In genomic region chr14:99654235-99655000, GRCh38 we compare ENCODE assay signal across 11 cellular contexts. TPM values are rescaled to one million over a fixed set of nuclear protein-coding genes. Genes with fewer than 3 reads are reported as not detected.
DNase-seq lines count a peak whose midpoint lies in the region; TF ChIP-seq lines count a peak whose summit lies in the region.
"Had no signal": no experiment of that assay in that cellular context is flagged by ENCODE, and none has a peak within 500 bp of the region (broad histone marks: within the 10 kb centered on the region; RNA-seq: fewer than 3 reads in every experiment).

No MANE protein-coding gene starts in this region.

- no peaks in the 10 kb centered on the region for H3K36me3 ChIP-seq in OCI-LY3 (replicated peaks; ENCODE audit: low read depth, low read length)
- H3K36me3 ChIP-seq in fibroblast of lung (ENCODE audit: control insufficient read depth, insufficient read depth, low read length), result no peaks in the 10 kb centered on the region

- H3K27ac ChIP-seq in OCI-LY3 (ENCODE audit: low read length), result no peak overlapping the region
- no peak overlapping the region for H3K27ac ChIP-seq in fibroblast of lung (ENCODE audit: insufficient read depth, low read length)
- H3K27ac ChIP-seq: HL-60 had no signal

- peak overlapping the region; percentile 10; the same call in 1 of the 2 replicates for H3K4me2 ChIP-seq in OCI-LY3 (ENCODE audit: low read length)
- H3K4me2 ChIP-seq in fibroblast of lung (ENCODE audit: extremely low read depth, insufficient read depth, low read length), result no peak overlapping the region

- H3K4me3 ChIP-seq in OCI-LY3 (ENCODE audit: low read length) (no peak overlapping the region), fibroblast of lung (replicated peaks in 1 of 4; ENCODE audit: control extremely low read depth in 1 of 4, insufficient read depth in 1 of 4, low read depth in 3 of 4, low read length in 4 of 4) (no peak overlapping the region)

- DNase-seq in GM03348 (ENCODE audit: low spot score), result peak; percentile 90
- peak; percentile 79 to 82 for DNase-seq in fibroblast of lung (ENCODE audit: low read depth in 2 of 2)
- peak; percentile 30 for DNase-seq in pons (ENCODE audit: low spot score)
- DNase-seq in putamen (ENCODE audit: low spot score), result no peak
- DNase-seq in activated CD4-positive, CD25-positive, alpha-beta regulatory T cell (lab: John Stamatoyannopoulos, UW), result no peak
- DNase-seq in 8988T, result no peak
- DNase-seq in NCI-H2107 (lab: John Stamatoyannopoulos, UW), result no peak
- DNase-seq: SHP77 treated with DMSO at 0.1 percent for 48 hours had no signal

- no peak overlapping the region for H3K9ac ChIP-seq in OCI-LY3 (ENCODE audit: low read length)
- no peak overlapping the region for H3K9ac ChIP-seq in fibroblast of lung (ENCODE audit: insufficient read depth, low read length)

- no peaks in the 10 kb centered on the region for H3K9me3 ChIP-seq in OCI-LY3 (ENCODE audit: insufficient read depth, low read length)
- H3K9me3 ChIP-seq in fibroblast of lung (ENCODE audit: control insufficient read depth, insufficient read depth, low read depth, low read length), result no peaks in the 10 kb centered on the region

- no peaks in the 10 kb centered on the region for H3K79me2 ChIP-seq in OCI-LY3 (ENCODE audit: low read length)
- H3K79me2 ChIP-seq in fibroblast of lung (ENCODE audit: control insufficient read depth, insufficient read depth, low read length), result no peaks in the 10 kb centered on the region

- H2AFZ ChIP-seq in OCI-LY3 (ENCODE audit: low read depth, low read length), result no peak overlapping the region
- H2AFZ ChIP-seq in fibroblast of lung (ENCODE audit: low read length), result no peak overlapping the region

- H4K20me1 ChIP-seq in OCI-LY3 (ENCODE audit: insufficient read depth, low read length) (no peaks in the 10 kb centered on the region), fibroblast of lung (ENCODE audit: control insufficient read depth, extremely low read depth, insufficient read depth, low read length) (no peaks in the 10 kb centered on the region)

- H3K27me3 ChIP-seq in OCI-LY3 (ENCODE audit: low read depth, low read length) (no peaks in the 10 kb centered on the region; the same call in none of the 2 replicates), fibroblast of lung (ENCODE audit: control insufficient read depth, insufficient read depth, low read length) (peaks cover 6% of the 10 kb centered on the region)

- TF ChIP-seq CTCF in OCI-LY3 (IDR thresholded peaks at IDR 0.05; ENCODE audit: low read depth, low read length) (no peak), fibroblast of lung (conservative IDR thresholded peaks at IDR 0.05 in 1 of 2, IDR thresholded peaks at IDR 0.05 in 1 of 2; ENCODE audit: low read depth in 1 of 2, low read length in 2 of 2) (peak in 1 of 2 donors; percentile 14)

- peaks cover 8% of the 10 kb centered on the region for H3K4me1 ChIP-seq in OCI-LY3 (ENCODE audit: low read length)
- H3K4me1 ChIP-seq in fibroblast of lung (ENCODE audit: control insufficient read depth, extremely low read depth, insufficient read depth, low read length), result no peaks in the 10 kb centered on the region

RNA-seq across cellular contexts. Expression of gene HHIPL1, which starts 9.5 kb away (rescaled TPM):
- 7.7 and 9.9 TPM in 2 replicates for total RNA-seq in fibroblast of lung
- 1.5 and 1.6 TPM in 2 replicates for polyA plus RNA-seq in fibroblast of lung
- polyA plus RNA-seq in fibroblast of lung (2012), result 2.6 and 2.9 TPM in 2 replicates
- polyA minus RNA-seq in fibroblast of lung (ENCODE audit: low replicate concordance), result 2.4 and 2.7 TPM in 2 replicates

RNA-seq across cellular contexts. Expression of gene CYP46A1, which starts 29.7 kb away (rescaled TPM):
- total RNA-seq in fibroblast of lung, result under 0.01 and 0.33 TPM in 2 replicates
- polyA plus RNA-seq in fibroblast of lung, result 0.09 and 0.11 TPM in 2 replicates
- 0.05 and 0.10 TPM in 2 replicates for polyA plus RNA-seq in fibroblast of lung (2012)
- polyA minus RNA-seq in fibroblast of lung (ENCODE audit: low replicate concordance), result 0.20 TPM in 1 of 2 replicates, not detected in the other
- total RNA-seq: kidney epithelial cell had no signal

RNA-seq across cellular contexts. Expression of gene CCDC85C, which starts 50.4 kb away (rescaled TPM):
- total RNA-seq in fibroblast of lung, result 2.6 and 9.6 TPM in 2 replicates
- 4.6 and 8.3 TPM in 2 replicates for polyA plus RNA-seq in fibroblast of lung
- polyA plus RNA-seq in fibroblast of lung (2012), result 7.1 and 14.6 TPM in 2 replicates
- 10.7 and 17.9 TPM in 2 replicates for polyA minus RNA-seq in fibroblast of lung (ENCODE audit: low replicate concordance)

Comparison
In these comparisons a context has a peak if more than half of its experiments do, and no peak if none do; other contexts are left out.
1. DNase-seq: peak in GM03348 (single experiment), fibroblast of lung (2 of 2) and pons (single experiment); none in putamen (single experiment), activated CD4-positive, CD25-positive, alpha-beta regulatory T cell (0 of 4), 8988T (single experiment) and NCI-H2107 (single experiment).